13 cellular contexts compared by ENCODE assay signal in genomic region chr17:20072692-20072992, GRCh38.
A peak's percentile ranks its signal among the peaks of the same experiment; 100 is the strongest.
DNase-seq lines count a peak whose midpoint lies in the region; ATAC-seq and TF ChIP-seq lines count a peak whose summit lies in the region.
"Had no signal": no experiment of that assay in that cellular context is flagged by ENCODE, and none has a peak within 500 bp of the region (broad histone marks: within the 10 kb centered on the region; RNA-seq: fewer than 3 reads in every experiment).

No MANE protein-coding gene starts in this region.

- H3K4me1 ChIP-seq in Loucy (ENCODE audit: insufficient read depth, low read length, poor library complexity, severe bottlenecking), result peaks cover 44% of the 10 kb centered on the region
- peaks cover 0 to 23% (median 0%) of the 10 kb centered on the region in 4 donors for H3K4me1 ChIP-seq in stomach

- no peak for TF ChIP-seq EP300 in stomach (IDR thresholded peaks at IDR 0.05)

- WGBS in stomach, 5 donors, result 60 to 83% (median 81%) methylated on average over 3 of the region's 3 CpGs

- CTCF ChIA-PET in activated CD8-positive, alpha-beta T cell treated with anti-CD3 and anti-CD28 coated beads, Interleukin-2, amount 10 ng/mL, durations not matched to agents 7 days and 5 days (lab: Charles Lee), result interaction anchor here (1.2 to 1.5 kb wide), 4 partner anchors 17 to 64 kb away, joined by 3 to 4 read pairs (median 4); partner anchors contain the start of gene SPECC1
- CTCF ChIA-PET in activated CD8-positive, alpha-beta T cell treated with anti-CD3 and anti-CD28 coated beads for 36 hours (lab: Charles Lee), result interaction anchor here (1.0 to 1.7 kb wide), 4 partner anchors 17 to 80 kb away, joined by 3 to 5 read pairs (median 4); partner anchors contain the start of gene SPECC1

- H4K20me1 ChIP-seq in Loucy (ENCODE audit: insufficient read depth, low read length, poor library complexity, severe bottlenecking), result no peaks in the 10 kb centered on the region

- peak overlapping the region; percentile 62 for H3K4me3 Mint-ChIP-seq in activated CD8-positive, alpha-beta T cell treated with anti-CD3 and anti-CD28 coated beads, Interleukin-2, amount 10 ng/mL, durations not matched to agents 7 days and 5 days
- H3K4me3 Mint-ChIP-seq in activated CD8-positive, alpha-beta T cell treated with anti-CD3 and anti-CD28 coated beads for 36 hours, result no peak overlapping the region

- H3K27me3 Mint-ChIP-seq in activated CD8-positive, alpha-beta T cell treated with anti-CD3 and anti-CD28 coated beads, Interleukin-2, amount 10 ng/mL, durations not matched to agents 7 days and 5 days (ENCODE audit: low read depth), result peaks cover 3% of the 10 kb centered on the region
- peaks cover 2% of the 10 kb centered on the region for H3K27me3 Mint-ChIP-seq in activated CD8-positive, alpha-beta T cell treated with anti-CD3 and anti-CD28 coated beads for 36 hours

- ATAC-seq in activated CD8-positive, alpha-beta T cell treated with anti-CD3 and anti-CD28 coated beads, Interleukin-2, amount 10 ng/mL, durations not matched to agents 7 days and 5 days, result no peak
- no peak for ATAC-seq in activated CD8-positive, alpha-beta T cell treated with anti-CD3 and anti-CD28 coated beads for 36 hours
- no peak for ATAC-seq in HG02938 (IDR thresholded peaks at IDR 0.05; ENCODE audit: unreplicated experiment)

- H3K27me3 ChIP-seq in Loucy (ENCODE audit: insufficient read depth, low read length, poor library complexity, severe bottlenecking) (no peaks in the 10 kb centered on the region), stomach (no peaks in the 10 kb centered on the region)
- H3K27me3 ChIP-seq: left lung had no signal

- peak overlapping the region; percentile 78 for H3K4me3 ChIP-seq in Loucy (ENCODE audit: low read length, poor library complexity, severe bottlenecking)
- no peak overlapping the region for H3K4me3 ChIP-seq in stomach
- H3K4me3 ChIP-seq: SK-N-MC had no signal

- no peak for TF ChIP-seq POLR2A in stomach (IDR thresholded peaks at IDR 0.05)

- intact Hi-C loops in activated CD8-positive, alpha-beta T cell treated with anti-CD3 and anti-CD28 coated beads for 36 hours (cut with micrococcal nuclease), result no loop called here
- intact Hi-C loops in stomach (cut with DNase I; ENCODE audit: low total_unique reads), result no loop called here

- DNase-seq in activated CD8-positive, alpha-beta T cell treated with anti-CD3 and anti-CD28 coated beads, Interleukin-2, amount 10 ng/mL, durations not matched to agents 7 days and 5 days, result no peak
- no peak for DNase-seq in activated CD8-positive, alpha-beta T cell treated with anti-CD3 and anti-CD28 coated beads for 36 hours
- peak; percentile 66 for DNase-seq in renal cortical epithelial cell (ENCODE audit: low read depth)
- DNase-seq in dedifferentiated amniotic fluid mesenchymal stem cell (ENCODE audit: extremely low spot score), result no peak
- DNase-seq in stomach, result no peak
- DNase-seq: activated CD8-positive, alpha-beta memory T cell treated with anti-CD3 and anti-CD28 coated beads, Interleukin-2, amount 50 U/mL, for 4 hours; stimulated activated CD4-positive, alpha-beta T cell treated with anti-CD3 and anti-CD28 coated beads, Interleukin-1b, Interleukin-23, amount 100 ng/mL, for 48 hours; trophoblast cell had no signal

- no peak for TF ChIP-seq CTCF in activated CD8-positive, alpha-beta T cell treated with anti-CD3 and anti-CD28 coated beads for 36 hours (IDR thresholded peaks at IDR 0.05)
- no peak for TF ChIP-seq CTCF in Loucy (conservative IDR thresholded peaks at IDR 0.05; ENCODE audit: low read length)
- no peak for TF ChIP-seq CTCF in stomach (IDR thresholded peaks at IDR 0.05)

- H3K36me3 Mint-ChIP-seq in activated CD8-positive, alpha-beta T cell treated with anti-CD3 and anti-CD28 coated beads, Interleukin-2, amount 10 ng/mL, durations not matched to agents 7 days and 5 days (ENCODE audit: low read depth), result no peaks in the 10 kb centered on the region
- no peaks in the 10 kb centered on the region for H3K36me3 Mint-ChIP-seq in activated CD8-positive, alpha-beta T cell treated with anti-CD3 and anti-CD28 coated beads for 36 hours (ENCODE audit: low read depth)

- POLR2A ChIA-PET in activated CD8-positive, alpha-beta T cell treated with anti-CD3 and anti-CD28 coated beads, Interleukin-2, amount 10 ng/mL, durations not matched to agents 7 days and 5 days (lab: Charles Lee), result no interaction called here
- POLR2A ChIA-PET in activated CD8-positive, alpha-beta T cell treated with anti-CD3 and anti-CD28 coated beads for 36 hours (lab: Charles Lee), result no interaction called here

- H3K9me3 ChIP-seq in Loucy (ENCODE audit: insufficient read depth, low read depth, low read length) (no peaks in the 10 kb centered on the region), stomach (no peaks in the 10 kb centered on the region)
- H3K9me3 ChIP-seq: left lung had no signal

- H3K36me3 ChIP-seq in Loucy (ENCODE audit: insufficient read depth, low read length) (no peaks in the 10 kb centered on the region), stomach (no peaks in the 10 kb centered on the region)
- H3K36me3 ChIP-seq: left lung had no signal

- H3K27ac Mint-ChIP-seq in activated CD8-positive, alpha-beta T cell treated with anti-CD3 and anti-CD28 coated beads, Interleukin-2, amount 10 ng/mL, durations not matched to agents 7 days and 5 days, result peak overlapping the region; percentile 81
- no peak overlapping the region for H3K27ac Mint-ChIP-seq in activated CD8-positive, alpha-beta T cell treated with anti-CD3 and anti-CD28 coated beads for 36 hours

- peak overlapping the region; percentile 79 for H3K27ac ChIP-seq in angular gyrus (ENCODE audit: low read depth, low read length)
- H3K27ac ChIP-seq in stomach, result no peak overlapping the region
- H3K27ac ChIP-seq: SK-N-MC had no signal

- peaks cover 6% of the 10 kb centered on the region; the same call in 1 of the 2 replicates for H3F3A ChIP-seq in Loucy (ENCODE audit: low read depth)

- H3K4me1 Mint-ChIP-seq in activated CD8-positive, alpha-beta T cell treated with anti-CD3 and anti-CD28 coated beads, Interleukin-2, amount 10 ng/mL, durations not matched to agents 7 days and 5 days (ENCODE audit: low read depth), result peaks cover 28% of the 10 kb centered on the region
- peaks cover 29% of the 10 kb centered on the region for H3K4me1 Mint-ChIP-seq in activated CD8-positive, alpha-beta T cell treated with anti-CD3 and anti-CD28 coated beads for 36 hours (ENCODE audit: low read depth)

- peak overlapping the region; percentile 79 for H3K9ac ChIP-seq in Loucy (ENCODE audit: low read depth, low read length, poor library complexity, severe bottlenecking)

- H2AFZ ChIP-seq in Loucy (ENCODE audit: low read length), result peak overlapping the region; percentile 58; the same call in 1 of the 2 replicates

- no peaks in the 10 kb centered on the region for H3K9me2 ChIP-seq in Loucy (replicated peaks; ENCODE audit: low read depth, low read length)

- peak overlapping the region; percentile 93 for H3K4me2 ChIP-seq in Loucy (ENCODE audit: low read depth, low read length, poor library complexity, severe bottlenecking)

- H3K9me3 Mint-ChIP-seq in activated CD8-positive, alpha-beta T cell treated with anti-CD3 and anti-CD28 coated beads, Interleukin-2, amount 10 ng/mL, durations not matched to agents 7 days and 5 days (ENCODE audit: insufficient read depth), result no peaks in the 10 kb centered on the region
- no peaks in the 10 kb centered on the region for H3K9me3 Mint-ChIP-seq in activated CD8-positive, alpha-beta T cell treated with anti-CD3 and anti-CD28 coated beads for 36 hours

- H3K79me2 ChIP-seq in Loucy (ENCODE audit: insufficient read depth, low read length), result peaks cover 47% of the 10 kb centered on the region
